7 cellular contexts compared by ENCODE assay signal in genomic region chr4:98926257-98926656, GRCh38. TPM values are rescaled to one million over a fixed set of nuclear protein-coding genes. Genes with fewer than 3 reads are reported as not detected.
DNase-seq lines count a peak whose midpoint lies in the region; ATAC-seq, FAIRE-seq and TF ChIP-seq lines count a peak whose summit lies in the region.
"Not testable (repeated sequence)": the region's sequence is repeated elsewhere in the genome, so short reads cannot be mapped to it uniquely, and the experiment has no call there.

No MANE protein-coding gene starts in this region.

- not testable (repeated sequence) for FAIRE-seq in GM12878 (lab: Jason Lieb, UNC)

- H3K36me3 Mint-ChIP-seq in Calu3 (ENCODE audit: insufficient read depth, unreplicated experiment) (peaks cover 36% of the 10 kb centered on the region), neural progenitor cell (peaks cover 43% of the 10 kb centered on the region)
- peaks cover 5 to 20% of the 10 kb centered on the region in 2 donors for H3K36me3 Mint-ChIP-seq in activated T-cell treated with anti-CD3 and anti-CD28 coated beads, Interleukin-2, amount 50 U/mL, for 72 hours (ENCODE audit: insufficient read depth in 2 of 2)

- not testable (repeated sequence) for H2AK5ac ChIP-seq in mesenchymal stem cell (ENCODE audit: low read length, severe bottlenecking)

- SMC1A ChIA-PET in GM12878 (lab: Charles Lee; ENCODE audit: uncharacterized antibody, unreplicated experiment) = interaction anchor here (0.8 to 1.7 kb wide), 3 partner anchors 9 to 415 kb away, joined by 4 to 5 read pairs (median 5); no protein-coding TSS in a partner anchor

- H3K9ac ChIP-seq in SK-N-SH; GM12878 (ENCODE audit: control insufficient read depth, insufficient read depth, low read length); neural progenitor cell: not testable (repeated sequence)
- H3K9ac ChIP-seq in mesenchymal stem cell (ENCODE audit: low read length) = peak overlapping the region; percentile 22

- not testable (repeated sequence) for H3K4me1 Mint-ChIP-seq in Calu3 (ENCODE audit: low read depth, unreplicated experiment); neural progenitor cell
- H3K4me1 Mint-ChIP-seq in activated T-cell treated with anti-CD3 and anti-CD28 coated beads, Interleukin-2, amount 50 U/mL, for 72 hours (ENCODE audit: low read depth) = peaks cover 54% of the 10 kb centered on the region

- H2BK5ac ChIP-seq in mesenchymal stem cell (ENCODE audit: low read depth, low read length, poor library complexity, severe bottlenecking) = not testable (repeated sequence)

- H2AFZ ChIP-seq in SK-N-SH (ENCODE audit: low read depth); GM12878 (ENCODE audit: control insufficient read depth, low read depth, low read length); mesenchymal stem cell (ENCODE audit: low read depth, low read length); neural progenitor cell (replicated peaks): not testable (repeated sequence)

- H3F3A ChIP-seq in SK-N-SH (replicated peaks; ENCODE audit: insufficient read depth) = peaks cover 38% of the 10 kb centered on the region
- H3F3A ChIP-seq in neural progenitor cell (ENCODE audit: low read depth) = peaks cover 12% of the 10 kb centered on the region

- H2BK12ac ChIP-seq in mesenchymal stem cell (ENCODE audit: low read length in 2 of 2) = not testable (repeated sequence)

- H3K36me3 ChIP-seq in KOPT-K1 (ENCODE audit: insufficient read depth, low read length) (peaks cover 52% of the 10 kb centered on the region), SK-N-SH (replicated peaks in 1 of 2; ENCODE audit: control insufficient read depth in 1 of 2, insufficient read depth in 2 of 2, low read length in 1 of 2) (peaks cover 7 to 39% of the 10 kb centered on the region in 2 experiments), mesenchymal stem cell (ENCODE audit: control insufficient read depth in 1 of 2, insufficient read depth in 2 of 2, low read depth in 1 of 2, low read length in 2 of 2) (peaks cover 7 to 24% of the 10 kb centered on the region in 2 experiments), neural progenitor cell (peaks cover 13% of the 10 kb centered on the region)
- H3K36me3 ChIP-seq in GM12878 (ENCODE audit: control insufficient read depth in 2 of 2, insufficient read depth in 2 of 2, low read length in 1 of 2) = not testable (repeated sequence)

- H3K4me2 ChIP-seq in SK-N-SH = peak overlapping the region; percentile 78; the same call in 1 of the 2 replicates
- H3K4me2 ChIP-seq in GM12878 (ENCODE audit: control insufficient read depth, insufficient read depth) = peak overlapping the region; percentile 49
- not testable (repeated sequence) for H3K4me2 ChIP-seq in mesenchymal stem cell (ENCODE audit: low read length, poor library complexity, severe bottlenecking)
- peak overlapping the region; percentile 99 for H3K4me2 ChIP-seq in neural progenitor cell

- H3K79me2 ChIP-seq in SK-N-SH (ENCODE audit: insufficient read depth) = peaks cover 76% of the 10 kb centered on the region
- H3K79me2 ChIP-seq in GM12878 (ENCODE audit: control insufficient read depth, insufficient read depth, low read length) = peaks cover 73% of the 10 kb centered on the region
- H3K79me2 ChIP-seq in neural progenitor cell (ENCODE audit: low read depth) = peaks cover 77% of the 10 kb centered on the region

- CTCF ChIA-PET in Calu3 (lab: Charles Lee) (interaction anchor here (1.5 kb wide), 1 partner anchor 69 kb away, joined by 4 read pairs; the partner anchor contains the start of gene METAP1), GM12878 (lab: Yijun Ruan, JAX) (interaction anchor here (1.3 to 2.9 kb wide), 2 partner anchors 9 to 18 kb away, joined by 3 to 11 read pairs; no protein-coding TSS in a partner anchor)
- CTCF ChIA-PET in SK-N-SH (lab: Yijun Ruan, JAX) = not testable (repeated sequence)

- H3K27ac ChIP-seq in KOPT-K1 (ENCODE audit: low read depth, low read length, poor library complexity, severe bottlenecking) = peak overlapping the region; percentile 1
- H3K27ac ChIP-seq in SK-N-SH (ENCODE audit: low read depth in 2 of 2, low read length in 1 of 2) = peak overlapping the region in 1 of 2 experiments; percentile 95; a peak in 1 of 4 replicates
- H3K27ac ChIP-seq in GM12878 (ENCODE audit: control insufficient read depth, insufficient read depth); mesenchymal stem cell (ENCODE audit: low read length, poor library complexity, severe bottlenecking); neural progenitor cell: not testable (repeated sequence)

- not testable (repeated sequence) for TF ChIP-seq CTCF in Calu3 (IDR thresholded peaks at IDR 0.05; ENCODE audit: unreplicated experiment); SK-N-SH (IDR thresholded peaks at IDR 0.05); GM12878 (IDR thresholded peaks at IDR 0.05 in 2 of 3, conservative IDR thresholded peaks at IDR 0.05 in 1 of 3; ENCODE audit: control insufficient read depth in 2 of 3, extremely low read depth in 1 of 3, insufficient read depth in 1 of 3, low read depth in 3 of 3, low read length in 3 of 3); neural progenitor cell (IDR thresholded peaks at IDR 0.05)

- H3K9me3 ChIP-seq in KOPT-K1 (ENCODE audit: insufficient read depth, low read length, poor library complexity, severe bottlenecking); SK-N-SH; GM12878 (replicated peaks; ENCODE audit: control insufficient read depth, insufficient read depth, low read length); mesenchymal stem cell (ENCODE audit: control insufficient read depth, low read length); neural progenitor cell (ENCODE audit: low read depth): not testable (repeated sequence)

- WGBS in SK-N-SH (ENCODE audit: low lambda C conversion rate) = 97% methylated on average over 15 of the region's 15 CpGs
- 93% methylated on average over 15 of the region's 15 CpGs for WGBS in GM12878 (ENCODE audit: insufficient coverage, insufficient replicate concordance, low lambda C conversion rate, missing lambda C conversion rate)
- 98% methylated on average over 15 of the region's 15 CpGs for WGBS in mesenchymal stem cell

- POLR2A ChIA-PET in SK-N-SH (lab: Yijun Ruan, JAX) = not testable (repeated sequence)
- POLR2A ChIA-PET in GM12878 (lab: Charles Lee) = interaction anchor here (0.6 to 4.2 kb wide), 3 partner anchors 9 to 73 kb away, joined by 3 to 21 read pairs (median 5); partner anchors contain the start of gene METAP1

- BruUV-seq in Calu3 (replicated peaks; lab: Mats Ljungman, UMichigan); GM12878 (replicated peaks; lab: Mats Ljungman, UMichigan): not testable (repeated sequence)

- RAD21 ChIA-PET in GM12878 (lab: Charles Lee; ENCODE audit: unreplicated experiment) = interaction anchor here (0.8 to 1.1 kb wide), 2 partner anchors 16 to 459 kb away, joined by 3 read pairs; no protein-coding TSS in a partner anchor

- H3K14ac ChIP-seq in mesenchymal stem cell (ENCODE audit: low read length in 2 of 2) = not testable (repeated sequence)

- not testable (repeated sequence) for H4K91ac ChIP-seq in mesenchymal stem cell (ENCODE audit: low read length)

- H3K4me1 ChIP-seq in SK-N-SH (ENCODE audit: control insufficient read depth in 1 of 2, insufficient read depth in 2 of 2, low read depth in 1 of 2, low read length in 1 of 2); mesenchymal stem cell (ENCODE audit: control insufficient read depth, insufficient read depth, low read depth, low read length); neural progenitor cell: not testable (repeated sequence)
- peaks cover 17% of the 10 kb centered on the region for H3K4me1 ChIP-seq in GM12878 (ENCODE audit: control insufficient read depth, insufficient read depth, low read length)

- H3K27me3 Mint-ChIP-seq in Calu3 (ENCODE audit: unreplicated experiment); activated T-cell treated with anti-CD3 and anti-CD28 coated beads, Interleukin-2, amount 50 U/mL, for 72 hours (ENCODE audit: low read depth); neural progenitor cell (ENCODE audit: insufficient read depth, low read depth): not testable (repeated sequence)

- not testable (repeated sequence) for TF ChIP-seq POLR2A in GM12878 (IDR thresholded peaks at IDR 0.05; ENCODE audit: low read depth, low read length)

- H3K23ac ChIP-seq in mesenchymal stem cell (ENCODE audit: low read length in 2 of 2) = not testable (repeated sequence)

- H2BK120ac ChIP-seq in mesenchymal stem cell (ENCODE audit: low read depth, low read length) = not testable (repeated sequence)

- not testable (repeated sequence) for H3K9me3 Mint-ChIP-seq in Calu3 (ENCODE audit: low read depth, unreplicated experiment); activated T-cell treated with anti-CD3 and anti-CD28 coated beads, Interleukin-2, amount 50 U/mL, for 72 hours
- H3K9me3 Mint-ChIP-seq in neural progenitor cell = peaks cover 42% of the 10 kb centered on the region

- not testable (repeated sequence) for ATAC-seq in activated T-cell treated with anti-CD3 and anti-CD28 coated beads, Interleukin-2, amount 50 U/mL, for 72 hours (replicated peaks in 1 of 2); GM12878

- H4K20me1 ChIP-seq in SK-N-SH (ENCODE audit: insufficient read depth) (peaks cover 44% of the 10 kb centered on the region), neural progenitor cell (ENCODE audit: low read depth) (peaks cover 45% of the 10 kb centered on the region)
- H4K20me1 ChIP-seq in GM12878 (ENCODE audit: control insufficient read depth, insufficient read depth) = not testable (repeated sequence)

- H3K27ac Mint-ChIP-seq in Calu3 (ENCODE audit: unreplicated experiment) = peak overlapping the region; percentile 54
- H3K27ac Mint-ChIP-seq in activated T-cell treated with anti-CD3 and anti-CD28 coated beads, Interleukin-2, amount 50 U/mL, for 72 hours; neural progenitor cell: not testable (repeated sequence)

- not testable (repeated sequence) for H3K9me2 ChIP-seq in SK-N-SH

- in situ Hi-C loops in GM12878 (cut with MboI) = loop anchor here (10.0 kb wide), 1 partner anchor 661 kb away; the partner anchor contains the start of gene RAP1GDS1

- H3K27me3 ChIP-seq in SK-N-SH (ENCODE audit: insufficient read depth); GM12878 (replicated peaks in 1 of 2; ENCODE audit: control insufficient read depth in 2 of 2, insufficient read depth in 2 of 2, low read length in 1 of 2); mesenchymal stem cell (ENCODE audit: control insufficient read depth in 1 of 2, insufficient read depth in 1 of 2, low read length in 2 of 2); neural progenitor cell: not testable (repeated sequence)

- not testable (repeated sequence) for H3K4me3 ChIP-seq in SK-N-SH (ENCODE audit: low read depth in 2 of 2, low read length in 1 of 2); mesenchymal stem cell (ENCODE audit: insufficient read depth in 1 of 2, low read depth in 1 of 2, low read length in 2 of 2); neural progenitor cell
- H3K4me3 ChIP-seq in GM12878 = 0 out of 2 replicates have a peak overlapping the region, but pooled peaks have one; percentile 95

- not testable (repeated sequence) for H3K18ac ChIP-seq in mesenchymal stem cell (ENCODE audit: low read depth in 1 of 2, low read length in 2 of 2)

- not testable (repeated sequence) for TF ChIP-seq EP300 in SK-N-SH (IDR thresholded peaks at IDR 0.05; ENCODE audit: borderline replicate concordance in 1 of 2, low read depth in 1 of 2, low read length in 1 of 2); GM12878 (IDR thresholded peaks at IDR 0.05; ENCODE audit: borderline replicate concordance in 1 of 2, control insufficient read depth in 1 of 2, low read depth in 2 of 2, low read length in 2 of 2)

- H2BK15ac ChIP-seq in mesenchymal stem cell (ENCODE audit: low read depth, poor library complexity, severe bottlenecking) = not testable (repeated sequence)

- H3K4me3 Mint-ChIP-seq in Calu3 (ENCODE audit: low read depth, unreplicated experiment) (peak overlapping the region; percentile 98), neural progenitor cell (peak overlapping the region; percentile 67)
- H3K4me3 Mint-ChIP-seq in activated T-cell treated with anti-CD3 and anti-CD28 coated beads, Interleukin-2, amount 50 U/mL, for 72 hours = peak overlapping the region; percentile 93 to 98

- H3K4ac ChIP-seq in mesenchymal stem cell (ENCODE audit: low read depth in 1 of 2, low read length in 2 of 2) = not testable (repeated sequence)

- not testable (repeated sequence) for TF ChIP-seq RAD21 in SK-N-SH (IDR thresholded peaks at IDR 0.05; ENCODE audit: low read length); GM12878 (IDR thresholded peaks at IDR 0.05; ENCODE audit: insufficient read depth, low read depth, low read length)

- DNase-seq in Calu3; SK-N-SH; activated T-cell treated with anti-CD3 and anti-CD28 coated beads, Interleukin-2, amount 50 U/mL, for 72 hours; GM12878 (ENCODE audit: low read depth, low spot score); mesenchymal stem cell; neural progenitor cell (ENCODE audit: low spot score): not testable (repeated sequence)

- H3K79me1 ChIP-seq in mesenchymal stem cell (replicated peaks; ENCODE audit: low read length, poor library complexity, severe bottlenecking) = not testable (repeated sequence)

- intact Hi-C loops in Calu3 (cut with micrococcal nuclease; ENCODE audit: unreplicated experiment) = not testable (repeated sequence)
- intact Hi-C loops in GM12878 (cut with micrococcal nuclease; ENCODE audit: unreplicated experiment) = loop anchor here (5.0 to 10.0 kb wide), 3 partner anchors 264 to 1021 kb away; partner anchors contain the start of gene DNAJB14

- not testable (repeated sequence) for H4K8ac ChIP-seq in mesenchymal stem cell (ENCODE audit: low read length)

RNA-seq across cellular contexts. Expression of gene EIF4E, which starts 2.7 kb away (rescaled TPM):
- total RNA-seq in Calu3 (2022) (103 and 105 TPM in 2 replicates), GM12878 (2014; rRNA removed) (110 and 150 TPM in 2 replicates), GM12878 (2014; rRNA removed; fragmentation: Illumina TruSeq; extraction: Trizol) (247 and 272 TPM in 2 replicates), GM12878 (2021) (104 and 119 TPM in 2 replicates), neural progenitor cell (ENCODE audit: low replicate concordance) (249 and 340 TPM in 2 replicates)
- polyA plus RNA-seq in SK-N-SH (2012; rRNA removed) (59.8 and 67.6 TPM in 2 replicates), GM12878 (2011; rRNA removed) (158 and 229 TPM in 2 replicates), GM12878 (2014; fragmentation: Illumina TruSeq; extraction: Trizol) (145 and 213 TPM in 2 replicates), GM12878 (2014; fragmentation: Nextera tagmentation; extraction: Ambion mirVana) (100 to 1,000 TPM; 167 to 372 TPM), GM12878 (2014; rRNA removed) (95.5 and 104 TPM in 2 replicates), GM12878 (2016; fragmentation: Nextera tagmentation; extraction: Ambion mirVana) (100 to 1,000 TPM; 182 to 195 TPM)
- polyA plus RNA-seq in SK-N-SH (2012; cell fraction: cytosol; rRNA removed) = 101 and 141 TPM in 2 replicates
- polyA plus RNA-seq in SK-N-SH (2012; cell fraction: nucleus; rRNA removed) = 19.5 and 38.9 TPM in 2 replicates
- total RNA-seq in activated T-cell treated with anti-CD3 and anti-CD28 coated beads, Interleukin-2, amount 50 U/mL, for 72 hours = 10 to 100 TPM; 70.5 to 80.1 TPM
- 103 and 122 TPM in 2 replicates for total RNA-seq in GM12878 (2013; cell fraction: nucleolus; rRNA removed)
- polyA plus RNA-seq in GM12878 (2011; ENCODE audit: low read depth) = 20.4 TPM
- 50.1 and 63.6 TPM in 2 replicates for polyA plus RNA-seq in GM12878 (2011; cell fraction: cytosol; rRNA removed)
- 42.9 and 79.1 TPM in 2 replicates for polyA plus RNA-seq in GM12878 (2011; cell fraction: nucleus; rRNA removed)
- polyA plus RNA-seq in GM12878 (2012) = 43.7 and 54.1 TPM in 2 replicates
- polyA minus RNA-seq in GM12878 (2011; rRNA and poly(A)+ RNA removed) = 51.8 and 107 TPM in 2 replicates
- 47.4 and 54.5 TPM in 2 replicates for polyA minus RNA-seq in GM12878 (2011; cell fraction: cytosol; rRNA and poly(A)+ RNA removed)
- polyA minus RNA-seq in GM12878 (2011; cell fraction: nucleus; rRNA and poly(A)+ RNA removed) = 34.3 and 75.1 TPM in 2 replicates
- 65.4 TPM for polyA plus RNA-seq in mesenchymal stem cell (2013, experiment 1 of 2)
- 61.3 TPM for polyA plus RNA-seq in mesenchymal stem cell (2013, experiment 2 of 2)
